Comparison of ENCODE assay signal across 24 cellular contexts in genomic region chr5:178854284-178854683, GRCh38.
"Had no signal": no experiment of that assay in that cellular context is flagged by ENCODE, and none has a peak within 500 bp of the region (broad histone marks: within the 10 kb centered on the region; RNA-seq: fewer than 3 reads in every experiment).

No MANE protein-coding gene starts in this region.

- H3K27me3 Mint-ChIP-seq: progenitor cell of endocrine pancreas had no signal

- H3K27ac Mint-ChIP-seq: naive thymus-derived CD4-positive, alpha-beta T cell; natural killer cell treated with Interleukin-12 subunit alpha and Interleukin-12 subunit beta and Interleukin-15 and Interleukin-18, amount 100 ng/mL, for 72 hours; progenitor cell of endocrine pancreas; stimulated activated memory B cell treated with anti-CD40 and anti-IgM and Interleukin-4, amounts not matched to agents 10 μg/mL and 1 μg/mL and 100 μg/mL, for 72 hours; stimulated activated naive CD8-positive, alpha-beta T cell treated with anti-CD3 and anti-CD28 coated beads, Interleukin-15, amount 100 ng/mL, for 72 hours; type B pancreatic cell had no signal

- H3K9me3 Mint-ChIP-seq: natural killer cell treated with Interleukin-12 subunit alpha and Interleukin-12 subunit beta and Interleukin-15 and Interleukin-18, amount 100 ng/mL, for 72 hours; stimulated activated memory B cell treated with anti-CD40 and anti-IgM and Interleukin-4, amounts not matched to agents 10 μg/mL and 1 μg/mL and 100 μg/mL, for 72 hours; type B pancreatic cell had no signal

- H3K36me3 ChIP-seq: left lung, ovary, right atrium auricular region, right lobe of liver, tibial nerve, uterus had no signal

- ATAC-seq: left cardiac atrium; left lung; mucosa of descending colon; naive thymus-derived CD4-positive, alpha-beta T cell; natural killer cell treated with Interleukin-12 subunit alpha and Interleukin-12 subunit beta and Interleukin-15 and Interleukin-18, amount 100 ng/mL, for 72 hours; right lobe of liver; stimulated activated memory B cell treated with anti-CD40 and anti-IgM and Interleukin-4, amounts not matched to agents 10 μg/mL and 1 μg/mL and 100 μg/mL, for 72 hours; stimulated activated naive CD8-positive, alpha-beta T cell treated with anti-CD3 and anti-CD28 coated beads, Interleukin-15, amount 100 ng/mL, for 72 hours had no signal

- H3K4me3 ChIP-seq: left lung, lung, mucosa of descending colon, ovary, right atrium auricular region, right lobe of liver, smooth muscle cell, tibial nerve, uterus had no signal

- H3K27ac ChIP-seq: left lung, ovary, right atrium auricular region, right lobe of liver, tibial nerve, uterus had no signal

- H3K4me2 ChIP-seq: smooth muscle cell had no signal

- DNase-seq: kidney glomerular epithelial cell; left cardiac atrium; left lung; midbrain; mucosa of descending colon; naive thymus-derived CD4-positive, alpha-beta T cell; ovary; right lobe of liver; stimulated activated CD4-positive, alpha-beta T cell treated with anti-CD3 and anti-CD28 coated beads, Interleukin-1b, Interleukin-23, amount 100 ng/mL, for 48 hours; stimulated activated CD4-positive, alpha-beta T cell treated with anti-CD3 and anti-CD28 coated beads, Interleukin-2, amount 100 ng/mL, for 48 hours; stimulated activated CD4-positive, alpha-beta T cell treated with anti-CD3 and anti-CD28 coated beads, Interleukin-4, amount 100 ng/mL, for 4 hours; stimulated activated CD8-positive, alpha-beta memory T cell treated with anti-CD3 and anti-CD28 coated beads, Interleukin-4, amount 100 ng/mL, for 48 hours; stimulated activated naive CD4-positive, alpha-beta T cell treated with Interleukin-2 at 50 U/mL for 16 hours; stimulated activated naive CD8-positive, alpha-beta T cell treated with anti-CD3 and anti-CD28 coated beads, Interleukin-15, amount 100 ng/mL, for 72 hours; substantia nigra; uterus had no signal

- H3K27me3 ChIP-seq: left lung, ovary, right atrium auricular region, right lobe of liver, tibial nerve, uterus had no signal

- H3K36me3 Mint-ChIP-seq: natural killer cell treated with Interleukin-12 subunit alpha and Interleukin-12 subunit beta and Interleukin-15 and Interleukin-18, amount 100 ng/mL, for 72 hours; stimulated activated memory B cell treated with anti-CD40 and anti-IgM and Interleukin-4, amounts not matched to agents 10 μg/mL and 1 μg/mL and 100 μg/mL, for 72 hours; type B pancreatic cell had no signal

- H3K4me1 ChIP-seq: right atrium auricular region, right lobe of liver, uterus had no signal

- H3K4me3 Mint-ChIP-seq: naive thymus-derived CD4-positive, alpha-beta T cell; natural killer cell treated with Interleukin-12 subunit alpha and Interleukin-12 subunit beta and Interleukin-15 and Interleukin-18, amount 100 ng/mL, for 72 hours; stimulated activated memory B cell treated with anti-CD40 and anti-IgM and Interleukin-4, amounts not matched to agents 10 μg/mL and 1 μg/mL and 100 μg/mL, for 72 hours; stimulated activated naive CD8-positive, alpha-beta T cell treated with anti-CD3 and anti-CD28 coated beads, Interleukin-15, amount 100 ng/mL, for 72 hours; type B pancreatic cell had no signal
